Comparison of ENCODE assay signal across 14 cellular contexts in the genomic region with DNA sequence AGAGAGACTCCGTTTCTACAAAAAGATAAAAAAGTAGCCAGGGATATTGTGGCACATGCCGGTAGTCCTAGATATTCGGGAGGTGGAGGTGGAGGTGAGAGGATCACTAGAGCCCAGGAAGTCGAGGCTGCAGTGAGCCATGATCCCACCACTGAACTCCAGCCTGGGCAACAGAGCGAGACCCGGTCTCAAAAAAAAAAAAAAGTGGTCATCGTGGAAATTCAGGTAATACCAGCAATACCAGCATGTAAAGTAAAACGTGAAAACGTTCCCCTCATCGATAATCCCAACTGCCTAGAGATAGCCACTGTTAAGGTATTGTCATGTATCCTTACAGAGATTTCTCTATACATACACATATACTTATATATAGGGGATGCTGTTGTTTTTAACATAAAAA. TPM values are rescaled to one million over a fixed set of nuclear protein-coding genes. Genes with fewer than 3 reads are reported as not detected.
A peak's percentile ranks its signal among the peaks of the same experiment; 100 is the strongest.
DNase-seq lines count a peak whose midpoint lies in the region; ATAC-seq, FAIRE-seq and TF ChIP-seq lines count a peak whose summit lies in the region.
"Had no signal": no experiment of that assay in that cellular context is flagged by ENCODE, and none has a peak within 500 bp of the region (broad histone marks: within the 10 kb centered on the region; RNA-seq: fewer than 3 reads in every experiment).

No MANE protein-coding gene starts in this region.

- no peaks in the 10 kb centered on the region for H3K27me3 Mint-ChIP-seq in stimulated activated naive CD8-positive, alpha-beta T cell treated with anti-CD3 and anti-CD28 coated beads, Interleukin-15, Interleukin-2, amounts not matched to agents 100 ng/mL and 50 ng/mL, for 24 hours
- no peaks in the 10 kb centered on the region for H3K27me3 Mint-ChIP-seq in activated T-helper 1 cell treated with anti-CD3 and anti-CD28 coated beads, Interleukin-12 subunit alpha, Interleukin-12 subunit beta, Interleukin-2, Interleukin-4 antibody, amounts not matched to agents 30 ng/mL and 10 ng/mL and 1 ng/mL, durations not matched to agents 14 hours and 24 hours and 36 hours (ENCODE audit: insufficient read depth)

- no peaks in the 10 kb centered on the region for H3K9me3 Mint-ChIP-seq in stimulated activated naive CD8-positive, alpha-beta T cell treated with anti-CD3 and anti-CD28 coated beads, Interleukin-15, Interleukin-2, amounts not matched to agents 100 ng/mL and 50 ng/mL, for 24 hours
- peaks cover 6% of the 10 kb centered on the region for H3K9me3 Mint-ChIP-seq in activated T-helper 1 cell treated with anti-CD3 and anti-CD28 coated beads, Interleukin-12 subunit alpha, Interleukin-12 subunit beta, Interleukin-2, Interleukin-4 antibody, amounts not matched to agents 30 ng/mL and 10 ng/mL and 1 ng/mL, durations not matched to agents 14 hours and 24 hours and 36 hours

- H3K9me3 ChIP-seq in liver (ENCODE audit: control insufficient read depth in 4 of 4, low read length in 3 of 4): no peaks in the 10 kb centered on the region
- H3K9me3 ChIP-seq: colonic mucosa had no signal

- H3K4me1 ChIP-seq in liver (ENCODE audit: control insufficient read depth in 4 of 4, insufficient read depth in 4 of 4, low read length in 3 of 4): peaks cover 3 to 7% (median 6%) of the 10 kb centered on the region in 4 donors
- H3K4me1 ChIP-seq: colonic mucosa had no signal

- no peak for FAIRE-seq in H54 (lab: Jason Lieb, UNC)

- no peak for ATAC-seq in stimulated activated naive CD8-positive, alpha-beta T cell treated with anti-CD3 and anti-CD28 coated beads, Interleukin-15, Interleukin-2, amounts not matched to agents 100 U/mL and 50 U/mL, for 24 hours

- no peak overlapping the region for H3K27ac Mint-ChIP-seq in stimulated activated naive CD8-positive, alpha-beta T cell treated with anti-CD3 and anti-CD28 coated beads, Interleukin-15, Interleukin-2, amounts not matched to agents 100 ng/mL and 50 ng/mL, for 24 hours
- no peak overlapping the region for H3K27ac Mint-ChIP-seq in activated T-helper 1 cell treated with anti-CD3 and anti-CD28 coated beads, Interleukin-12 subunit alpha, Interleukin-12 subunit beta, Interleukin-2, Interleukin-4 antibody, amounts not matched to agents 30 ng/mL and 10 ng/mL and 1 ng/mL, durations not matched to agents 14 hours and 24 hours and 36 hours

- no peaks in the 10 kb centered on the region for H3K36me3 ChIP-seq in liver (ENCODE audit: control insufficient read depth in 4 of 4, insufficient read depth in 3 of 4, low read depth in 1 of 4, low read length in 3 of 4)
- H3K36me3 ChIP-seq: colonic mucosa had no signal

- TF ChIP-seq CTCF in liver (IDR thresholded peaks at IDR 0.05; ENCODE audit: low read depth, low read length, missing input control): no peak

- H3K4me1 Mint-ChIP-seq in stimulated activated naive CD8-positive, alpha-beta T cell treated with anti-CD3 and anti-CD28 coated beads, Interleukin-15, Interleukin-2, amounts not matched to agents 100 ng/mL and 50 ng/mL, for 24 hours (ENCODE audit: low read depth): peaks cover 34% of the 10 kb centered on the region
- H3K4me1 Mint-ChIP-seq in activated T-helper 1 cell treated with anti-CD3 and anti-CD28 coated beads, Interleukin-12 subunit alpha, Interleukin-12 subunit beta, Interleukin-2, Interleukin-4 antibody, amounts not matched to agents 30 ng/mL and 10 ng/mL and 1 ng/mL, durations not matched to agents 14 hours and 24 hours and 36 hours (ENCODE audit: low read depth): peaks cover 18% of the 10 kb centered on the region

- H3K9ac ChIP-seq in liver (ENCODE audit: low read depth in 1 of 2, low read length in 2 of 2): no peak overlapping the region

- no peak overlapping the region for H3K27ac ChIP-seq in liver (ENCODE audit: low read depth in 1 of 2, low read length in 2 of 2)

- 68% methylated on average over 10 of the region's 10 CpGs for WGBS in liver

- H3K36me3 Mint-ChIP-seq in stimulated activated naive CD8-positive, alpha-beta T cell treated with anti-CD3 and anti-CD28 coated beads, Interleukin-15, Interleukin-2, amounts not matched to agents 100 ng/mL and 50 ng/mL, for 24 hours (ENCODE audit: low read depth): peaks cover 15% of the 10 kb centered on the region
- peaks cover 15% of the 10 kb centered on the region for H3K36me3 Mint-ChIP-seq in activated T-helper 1 cell treated with anti-CD3 and anti-CD28 coated beads, Interleukin-12 subunit alpha, Interleukin-12 subunit beta, Interleukin-2, Interleukin-4 antibody, amounts not matched to agents 30 ng/mL and 10 ng/mL and 1 ng/mL, durations not matched to agents 14 hours and 24 hours and 36 hours (ENCODE audit: low read depth)

- no peak for DNase-seq in stimulated activated naive CD8-positive, alpha-beta T cell treated with anti-CD3 and anti-CD28 coated beads, Interleukin-15, Interleukin-2, amounts not matched to agents 100 U/mL and 50 U/mL, for 24 hours
- DNase-seq in activated T-helper 1 cell treated with anti-CD3 and anti-CD28 coated beads, Interleukin-12 subunit alpha, Interleukin-12 subunit beta, Interleukin-2, Interleukin-4 antibody, amounts not matched to agents 30 ng/mL and 10 ng/mL and 1 ng/mL, durations not matched to agents 14 hours and 24 hours and 36 hours (ENCODE audit: low spot score): no peak
- DNase-seq in mucosa of gallbladder (ENCODE audit: low spot score) (no peak), H54 (ENCODE audit: insufficient read length, low spot score) (no peak), SW 1271 (lab: John Stamatoyannopoulos, UW) (no peak), posterior cingulate gyrus (no peak)
- DNase-seq: activated CD4-positive, alpha-beta T cell treated with anti-CD3 and anti-CD28 coated beads for 4 hours; colonic mucosa; IMR-90; kidney glomerular epithelial cell; NCI-H82; stimulated activated CD4-positive, alpha-beta T cell treated with anti-CD3 and anti-CD28 coated beads, Interleukin-4, amount 100 ng/mL, for 1 hour had no signal

- no peak for TF ChIP-seq POLR2A in H54 (IDR thresholded peaks at IDR 0.05; ENCODE audit: low read depth, low read length)

- no peaks in the 10 kb centered on the region for H3K27me3 ChIP-seq in liver (ENCODE audit: control insufficient read depth in 4 of 4, insufficient read depth in 4 of 4, low read length in 3 of 4)
- H3K27me3 ChIP-seq: colonic mucosa had no signal

- intact Hi-C loops in activated T-helper 1 cell treated with anti-CD3 and anti-CD28 coated beads, Interleukin-12 subunit alpha, Interleukin-12 subunit beta, Interleukin-2, Interleukin-4 antibody, amounts not matched to agents 30 ng/mL and 10 ng/mL and 1 ng/mL, durations not matched to agents 14 hours and 24 hours and 36 hours (cut with micrococcal nuclease): loop anchor here (2.0 to 10.0 kb wide), 5 partner anchors 131 to 1719 kb away; partner anchors contain the start of genes FGF16, GPR174 and PBDC1
- intact Hi-C loops in posterior cingulate gyrus (cut with DNase I): no loop called here

- H3K4me3 ChIP-seq in liver (ENCODE audit: low read depth in 1 of 3, low read length in 3 of 3): peak overlapping the region in 2 of 3 donors; percentile 58 to 94

- no peak for TF ChIP-seq RAD21 in liver (IDR thresholded peaks at IDR 0.05)

- H3K4me3 Mint-ChIP-seq in stimulated activated naive CD8-positive, alpha-beta T cell treated with anti-CD3 and anti-CD28 coated beads, Interleukin-15, Interleukin-2, amounts not matched to agents 100 ng/mL and 50 ng/mL, for 24 hours: peak overlapping the region; percentile 91
- peak overlapping the region; percentile 98 for H3K4me3 Mint-ChIP-seq in activated T-helper 1 cell treated with anti-CD3 and anti-CD28 coated beads, Interleukin-12 subunit alpha, Interleukin-12 subunit beta, Interleukin-2, Interleukin-4 antibody, amounts not matched to agents 30 ng/mL and 10 ng/mL and 1 ng/mL, durations not matched to agents 14 hours and 24 hours and 36 hours

TF ChIP-seq in liver, 16 proteins besides CTCF, POLR2A, EP300 and RAD21:
- TF ChIP-seq, protein P1, sequence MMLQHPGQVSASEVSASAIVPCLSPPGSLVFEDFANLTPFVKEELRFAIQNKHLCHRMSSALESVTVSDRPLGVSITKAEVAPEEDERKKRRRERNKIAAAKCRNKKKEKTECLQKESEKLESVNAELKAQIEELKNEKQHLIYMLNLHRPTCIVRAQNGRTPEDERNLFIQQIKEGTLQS (IDR thresholded peaks at IDR 0.05): no peak

RNA-seq across cellular contexts. Expression of gene MAGT1, which starts 1.5 kb away (rescaled TPM):
- total RNA-seq in activated T-helper 1 cell treated with anti-CD3 and anti-CD28 coated beads, Interleukin-12 subunit alpha, Interleukin-12 subunit beta, Interleukin-2, Interleukin-4 antibody, amounts not matched to agents 30 ng/mL and 10 ng/mL and 1 ng/mL, durations not matched to agents 14 hours and 24 hours and 36 hours: 44.4 and 46.2 TPM in 2 replicates
- total RNA-seq in liver (100 to 1,000 TPM in 1 of 2 donors, 10 to 100 TPM in 1; 68.6 to 121 TPM), mucosa of gallbladder (69.4 TPM)
- 10 to 100 TPM; 29.0 to 47.3 TPM for polyA plus RNA-seq in liver

RNA-seq across cellular contexts. Expression of gene COX7B, which starts 5.6 kb away (rescaled TPM):
- 272 and 286 TPM in 2 replicates for total RNA-seq in activated T-helper 1 cell treated with anti-CD3 and anti-CD28 coated beads, Interleukin-12 subunit alpha, Interleukin-12 subunit beta, Interleukin-2, Interleukin-4 antibody, amounts not matched to agents 30 ng/mL and 10 ng/mL and 1 ng/mL, durations not matched to agents 14 hours and 24 hours and 36 hours
- total RNA-seq in liver (100 to 1,000 TPM; 194 to 396 TPM), mucosa of gallbladder (238 TPM)
- polyA plus RNA-seq in liver: 100 to 1,000 TPM; 563 to 576 TPM

RNA-seq across cellular contexts. Expression of gene ATP7A, which starts 16.8 kb away (rescaled TPM):
- 6.1 and 6.9 TPM in 2 replicates for total RNA-seq in activated T-helper 1 cell treated with anti-CD3 and anti-CD28 coated beads, Interleukin-12 subunit alpha, Interleukin-12 subunit beta, Interleukin-2, Interleukin-4 antibody, amounts not matched to agents 30 ng/mL and 10 ng/mL and 1 ng/mL, durations not matched to agents 14 hours and 24 hours and 36 hours
- total RNA-seq in liver: 10 to 100 TPM in 1 of 2 donors, 1 to 10 TPM in 1; 4.9 to 15.3 TPM
- 1 to 10 TPM in 1 of 2 donors, under 1 TPM in 1; 0.75 to 1.2 TPM for polyA plus RNA-seq in liver
- total RNA-seq in mucosa of gallbladder: 9.6 TPM
